Comparison of ENCODE assay signal across 20 cellular contexts in genomic region chr1:245276426-245276825, GRCh38.
"Had no signal": no experiment of that assay in that cellular context is flagged by ENCODE, and none has a peak within 500 bp of the region (broad histone marks: within the 10 kb centered on the region; RNA-seq: fewer than 3 reads in every experiment).

No MANE protein-coding gene starts in this region.

- H3K4me1 Mint-ChIP-seq: activated naive CD4-positive, alpha-beta T cell treated with anti-CD3 and anti-CD28 coated beads, Interleukin-2, amount 50 U/mL, for 24 hours; stimulated activated naive B cell treated with anti-CD40 and anti-IgM and Interleukin-4, amounts not matched to agents 10 μg/mL and 1 μg/mL and 100 μg/mL, for 72 hours had no signal

- H3K9me3 Mint-ChIP-seq: activated naive CD4-positive, alpha-beta T cell treated with anti-CD3 and anti-CD28 coated beads, Interleukin-2, amount 50 U/mL, for 24 hours; natural killer cell treated with Interleukin-12 subunit alpha and Interleukin-12 subunit beta and Interleukin-15 and Interleukin-18, amount 100 ng/mL, for 72 hours had no signal

- H3K27ac ChIP-seq: ascending aorta, heart right ventricle, sigmoid colon, spleen, thoracic aorta, upper lobe of left lung had no signal

- H3K36me3 Mint-ChIP-seq: activated naive CD4-positive, alpha-beta T cell treated with anti-CD3 and anti-CD28 coated beads, Interleukin-2, amount 50 U/mL, for 24 hours; natural killer cell treated with Interleukin-12 subunit alpha and Interleukin-12 subunit beta and Interleukin-15 and Interleukin-18, amount 100 ng/mL, for 72 hours had no signal

- ATAC-seq: esophagus mucosa; heart right ventricle; natural killer cell treated with Interleukin-12 subunit alpha and Interleukin-12 subunit beta and Interleukin-15 and Interleukin-18, amount 100 ng/mL, for 72 hours; stimulated activated naive B cell treated with anti-CD40 and anti-IgM and Interleukin-4, amounts not matched to agents 10 μg/mL and 1 μg/mL and 100 μg/mL, for 72 hours had no signal

- DNase-seq: activated CD4-positive, alpha-beta T cell treated with anti-CD3 and anti-CD28 coated beads, Interleukin-2, amount 50 U/mL, for 1 hour; activated CD4-positive, CD25-positive, alpha-beta regulatory T cell treated with anti-CD3 and anti-CD28 coated beads, Interleukin-2, amount 50 U/mL, for 72 hours; activated CD8-positive, alpha-beta memory T cell treated with anti-CD3 and anti-CD28 coated beads, Interleukin-2, amount 50 U/mL, for 4 hours; activated effector memory CD4-positive, alpha-beta T cell treated with Interleukin-2 at 50 U/mL for 16 hours; activated T-cell treated with anti-CD3 and anti-CD28 coated beads, Interleukin-2, amount 50 U/mL, for 48 hours; cortex of kidney; effector CD4-positive, alpha-beta T cell; heart right ventricle; kidney glomerular epithelial cell; mesendoderm; sigmoid colon; spleen; stimulated activated naive B cell treated with anti-CD40 and anti-IgM and Interleukin-4, amounts not matched to agents 10 μg/mL and 1 μg/mL and 100 μg/mL, for 72 hours; T1000; upper lobe of left lung had no signal

- H3K4me3 Mint-ChIP-seq: activated naive CD4-positive, alpha-beta T cell treated with anti-CD3 and anti-CD28 coated beads, Interleukin-2, amount 50 U/mL, for 24 hours; natural killer cell treated with Interleukin-12 subunit alpha and Interleukin-12 subunit beta and Interleukin-15 and Interleukin-18, amount 100 ng/mL, for 72 hours; stimulated activated naive B cell treated with anti-CD40 and anti-IgM and Interleukin-4, amounts not matched to agents 10 μg/mL and 1 μg/mL and 100 μg/mL, for 72 hours had no signal

- H3K27ac Mint-ChIP-seq: activated naive CD4-positive, alpha-beta T cell treated with anti-CD3 and anti-CD28 coated beads, Interleukin-2, amount 50 U/mL, for 24 hours; natural killer cell treated with Interleukin-12 subunit alpha and Interleukin-12 subunit beta and Interleukin-15 and Interleukin-18, amount 100 ng/mL, for 72 hours; stimulated activated naive B cell treated with anti-CD40 and anti-IgM and Interleukin-4, amounts not matched to agents 10 μg/mL and 1 μg/mL and 100 μg/mL, for 72 hours had no signal

- H3K4me3 ChIP-seq: ascending aorta, heart right ventricle, sigmoid colon, spleen, thoracic aorta, upper lobe of left lung had no signal

- H3K4me1 ChIP-seq: ascending aorta, heart right ventricle, sigmoid colon, spleen, upper lobe of left lung had no signal

- H3K9me3 ChIP-seq: ascending aorta, sigmoid colon, thoracic aorta had no signal

- H3K36me3 ChIP-seq: ascending aorta, heart right ventricle, sigmoid colon, spleen, thoracic aorta, upper lobe of left lung had no signal

- H3K27me3 ChIP-seq: ascending aorta, sigmoid colon, upper lobe of left lung had no signal
